ENCODE assay signal across 16 cellular contexts in the genomic region with DNA sequence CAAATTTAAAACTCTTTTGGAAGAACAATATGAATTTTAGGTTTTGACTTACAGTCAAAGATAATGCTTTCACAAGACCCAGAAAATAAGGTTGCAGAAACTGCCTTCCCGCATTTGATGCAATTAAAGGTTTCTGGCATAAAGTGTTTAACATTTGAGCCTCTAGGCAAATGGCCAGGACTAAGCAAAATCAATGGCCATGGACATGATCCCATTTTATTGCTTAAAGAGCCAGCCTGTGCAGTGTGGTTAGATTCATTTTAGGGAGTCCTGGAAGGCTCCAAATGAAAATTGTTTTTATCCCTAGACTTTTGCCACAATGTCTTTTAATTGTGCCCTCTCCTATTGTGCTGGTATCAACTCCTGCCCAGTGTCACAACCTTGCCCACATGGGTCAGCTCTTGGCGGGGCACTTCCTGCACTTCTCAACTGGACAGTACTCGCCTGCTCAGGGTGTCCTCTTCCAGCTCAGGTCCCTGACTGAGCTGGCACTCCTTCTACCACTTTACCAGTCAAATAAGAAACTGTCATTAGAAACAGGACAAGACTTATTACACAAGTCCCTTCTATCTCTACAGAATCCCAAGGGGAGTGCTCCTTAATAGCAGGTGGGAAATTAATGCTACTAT.
DNase-seq lines count a peak whose midpoint lies in the region; ATAC-seq, FAIRE-seq and TF ChIP-seq lines count a peak whose summit lies in the region.
"Had no signal": no experiment of that assay in that cellular context is flagged by ENCODE, and none has a peak within 500 bp of the region (broad histone marks: within the 10 kb centered on the region; RNA-seq: fewer than 3 reads in every experiment).

No MANE protein-coding gene starts in this region.

- in situ Hi-C loops in HepG2 (cut with HindIII; ENCODE audit: extremely low pct_ligation_motif_present, low pct_unique_long_range_greater_than_20kb) = no loop called here

- no peak for FAIRE-seq in HepG2 (lab: Jason Lieb, UNC)
- FAIRE-seq: HTR-8/SVneo had no signal

- DNase-seq in HepG2 (ENCODE audit: low spot score) (no peak), left lobe of liver (ENCODE audit: low spot score) (peak; percentile 72), stromal cell of bone marrow (ENCODE audit: low read depth) (peak; percentile 3), A673 (ENCODE audit: low spot score) (no peak), NOMO-1 (lab: John Stamatoyannopoulos, UW; ENCODE audit: unreplicated experiment in 2 of 2) (no peak), left ventricle myocardium inferior (no peak), NCI-H446 treated with DMSO at 0.1 percent for 48 hours (lab: John Stamatoyannopoulos, UW) (no peak)
- DNase-seq: ACHN; Calu3; CD4-positive, alpha-beta T cell; DMS 273 treated with DMSO at 0.1 percent for 48 hours had no signal

- WGBS in liver = 35% methylated on average over 3 of the region's 3 CpGs
- WGBS in HepG2 (ENCODE audit: low lambda C conversion rate) = 38% methylated on average over 3 of the region's 3 CpGs

- TF ChIP-seq POLR2A in HepG2 (IDR thresholded peaks at IDR 0.05; ENCODE audit: insufficient read depth in 1 of 2, low read depth in 2 of 2, low read length in 2 of 2) = no peak

- TF ChIP-seq EP300 in HepG2 (IDR thresholded peaks at IDR 0.05; ENCODE audit: low read depth in 2 of 2, low read length in 2 of 2) (no peak), HepG2 (CRISPR knock-in tag; IDR thresholded peaks at IDR 0.05; ENCODE audit: borderline replicate concordance) (no peak)

- CTCF ChIA-PET in HepG2 (lab: Yijun Ruan, JAX; ENCODE audit: low intra/inter-chr PET ratio, low total read pairs) = no interaction called here
- CTCF ChIA-PET in A673 (lab: Charles Lee) = no interaction called here

- ATAC-seq in HepG2 = no peak
- peak; percentile 88 for ATAC-seq in left lobe of liver
- ATAC-seq: HCT116 had no signal

- H3K9me3 ChIP-seq in liver (ENCODE audit: control insufficient read depth in 4 of 4, low read length in 3 of 4) = no peaks in the 10 kb centered on the region
- no peaks in the 10 kb centered on the region for H3K9me3 ChIP-seq in HepG2 (ENCODE audit: low read length)
- H3K9me3 ChIP-seq in A673 (ENCODE audit: low read depth, low read length, poor library complexity, severe bottlenecking) = no peaks in the 10 kb centered on the region
- no peaks in the 10 kb centered on the region for H3K9me3 ChIP-seq in left ventricle myocardium inferior (replicated peaks)

- H3K4me2 ChIP-seq in HepG2 (ENCODE audit: low read depth, low read length) = no peak overlapping the region
- H3K4me2 ChIP-seq: BLaER1 treated with 17β-estradiol and CSF1 and Interleukin-3, amounts not matched to agents 10 nM and 100 nM had no signal

- BruUV-seq in HepG2 (replicated peaks; lab: Mats Ljungman, UMichigan) (no TSS peak), A673 (replicated peaks; lab: Mats Ljungman, UMichigan) (no TSS peak)

- POLR2A ChIA-PET in HepG2 (lab: Yijun Ruan, JAX) (no interaction called here), A673 (lab: Charles Lee; ENCODE audit: low non-redundant PET) (no interaction called here)

- TF ChIP-seq CTCF in liver (IDR thresholded peaks at IDR 0.05; ENCODE audit: low read depth, low read length, missing input control) (no peak), HepG2 (CRISPR knock-in tag; IDR thresholded peaks at IDR 0.05) (no peak), A673 (conservative IDR thresholded peaks at IDR 0.05; ENCODE audit: low read depth, low read length) (no peak), left ventricle myocardium inferior (IDR thresholded peaks at IDR 0.05; ENCODE audit: borderline replicate concordance) (no peak)

- H3K27me3 ChIP-seq in liver (ENCODE audit: control insufficient read depth in 4 of 4, insufficient read depth in 4 of 4, low read length in 3 of 4) = no peaks in the 10 kb centered on the region
- no peaks in the 10 kb centered on the region for H3K27me3 ChIP-seq in HepG2 (ENCODE audit: control insufficient read depth in 1 of 2, insufficient read depth in 2 of 2, low read length in 2 of 2)
- no peaks in the 10 kb centered on the region for H3K27me3 ChIP-seq in A673 (replicated peaks; ENCODE audit: insufficient read depth, low read depth, low read length, poor library complexity)
- H3K27me3 ChIP-seq in left ventricle myocardium inferior (ENCODE audit: low read depth) = no peaks in the 10 kb centered on the region
- H3K27me3 ChIP-seq: BLaER1 treated with 17β-estradiol and CSF1 and Interleukin-3, amounts not matched to agents 10 nM and 100 nM had no signal

- H3K79me2 ChIP-seq in HepG2 (ENCODE audit: insufficient read depth, low read length) = no peaks in the 10 kb centered on the region

- H3K4me3 ChIP-seq in liver (ENCODE audit: low read depth in 1 of 3, low read length in 3 of 3) (peak overlapping the region in 1 of 3 donors; percentile 27), HepG2 (replicated peaks in 1 of 3; ENCODE audit: insufficient read depth in 1 of 3, low read depth in 2 of 3, low read length in 3 of 3) (no peak overlapping the region), A673 (ENCODE audit: low read depth, low read length, poor library complexity, severe bottlenecking) (no peak overlapping the region), left ventricle myocardium inferior (no peak overlapping the region)
- H3K4me3 ChIP-seq: BLaER1 treated with 17β-estradiol and CSF1 and Interleukin-3, amounts not matched to agents 10 nM and 100 nM had no signal

- TF ChIP-seq RAD21 in liver (IDR thresholded peaks at IDR 0.05) (peak in 1 of 2 donors; percentile 43), HepG2 (CRISPR knock-in tag; IDR thresholded peaks at IDR 0.05) (no peak)

- no peak overlapping the region for H3K9ac ChIP-seq in liver (ENCODE audit: low read depth in 1 of 2, low read length in 2 of 2)
- H3K9ac ChIP-seq in HepG2 (ENCODE audit: insufficient read depth, low read depth, low read length) = no peak overlapping the region
- H3K9ac ChIP-seq: BLaER1 treated with 17β-estradiol and CSF1 and Interleukin-3, amounts not matched to agents 10 nM and 100 nM had no signal

- no peaks in the 10 kb centered on the region for H4K20me1 ChIP-seq in HepG2 (ENCODE audit: insufficient read depth, low read length)
- H4K20me1 ChIP-seq: BLaER1 treated with 17β-estradiol and CSF1 and Interleukin-3, amounts not matched to agents 10 nM and 100 nM had no signal

- peak overlapping the region; percentile 57 to 72 for H3K27ac ChIP-seq in liver (ENCODE audit: low read depth in 1 of 2, low read length in 2 of 2)
- no peak overlapping the region for H3K27ac ChIP-seq in HepG2 (ENCODE audit: extremely low read length, insufficient read depth, low read length)
- H3K27ac ChIP-seq in A673 (ENCODE audit: low read depth, low read length, poor library complexity, severe bottlenecking) = no peak overlapping the region
- no peak overlapping the region for H3K27ac ChIP-seq in left ventricle myocardium inferior (replicated peaks)
- H3K27ac ChIP-seq: 22Rv1; BLaER1 treated with 17β-estradiol and CSF1 and Interleukin-3, amounts not matched to agents 10 nM and 100 nM had no signal

- H2AFZ ChIP-seq in HepG2 (ENCODE audit: low read length) = no peak overlapping the region

- H3K4me1 ChIP-seq in liver (ENCODE audit: control insufficient read depth in 4 of 4, insufficient read depth in 4 of 4, low read length in 3 of 4) = peaks cover 9 to 37% (median 21%) of the 10 kb centered on the region in 4 donors
- H3K4me1 ChIP-seq in HepG2 (ENCODE audit: insufficient read depth, low read length) = peaks cover 22% of the 10 kb centered on the region
- no peaks in the 10 kb centered on the region for H3K4me1 ChIP-seq in A673 (ENCODE audit: insufficient read depth, low read length, poor library complexity, severe bottlenecking)
- H3K4me1 ChIP-seq in left ventricle myocardium inferior = no peaks in the 10 kb centered on the region
- H3K4me1 ChIP-seq: BLaER1 treated with 17β-estradiol and CSF1 and Interleukin-3, amounts not matched to agents 10 nM and 100 nM had no signal

- no peaks in the 10 kb centered on the region for H3K36me3 ChIP-seq in liver (ENCODE audit: control insufficient read depth in 4 of 4, insufficient read depth in 3 of 4, low read depth in 1 of 4, low read length in 3 of 4)
- H3K36me3 ChIP-seq in HepG2 (replicated peaks in 1 of 2; ENCODE audit: control insufficient read depth in 1 of 2, insufficient read depth in 2 of 2, low read length in 2 of 2) = no peaks in the 10 kb centered on the region
- no peaks in the 10 kb centered on the region for H3K36me3 ChIP-seq in A673 (ENCODE audit: insufficient read depth, low read length, poor library complexity, severe bottlenecking)
- H3K36me3 ChIP-seq in left ventricle myocardium inferior = no peaks in the 10 kb centered on the region
- H3K36me3 ChIP-seq: BLaER1 treated with 17β-estradiol and CSF1 and Interleukin-3, amounts not matched to agents 10 nM and 100 nM had no signal

- intact Hi-C loops in HepG2 (cut with micrococcal nuclease; ENCODE audit: unreplicated experiment) (no loop called here), A673 (cut with micrococcal nuclease; ENCODE audit: unreplicated experiment) (no loop called here), left ventricle myocardium inferior (cut with micrococcal nuclease) (no loop called here)

TF ChIP-seq in liver, 16 proteins besides CTCF, POLR2A, EP300 and RAD21 (continues in another document):
- TF ChIP-seq TAF1 (conservative IDR thresholded peaks at IDR 0.05) (no peak), YY1 (IDR thresholded peaks at IDR 0.05) (peak; percentile 91), FOXA1 (IDR thresholded peaks at IDR 0.05) (no peak), RXRA (IDR thresholded peaks at IDR 0.05) (peak in 1 of 2 donors; percentile 47), FOXA2 (IDR thresholded peaks at IDR 0.05) (no peak)

TF ChIP-seq in HepG2, 621 proteins besides CTCF, POLR2A, EP300 and RAD21 (continues in another document):
- TF ChIP-seq RORA (CRISPR knock-in tag; IDR thresholded peaks at IDR 0.05) (no peak), SCMH1 (CRISPR knock-in tag; IDR thresholded peaks at IDR 0.05; ENCODE audit: borderline replicate concordance) (no peak), SMC3 (IDR thresholded peaks at IDR 0.05; ENCODE audit: low read length) (no peak), FOXJ3 (CRISPR knock-in tag; IDR thresholded peaks at IDR 0.05; ENCODE audit: borderline replicate concordance) (no peak), MBD4 (IDR thresholded peaks at IDR 0.05; ENCODE audit: borderline replicate concordance, low read length) (no peak), XRCC5 (optimal IDR thresholded peaks at IDR 0.05; ENCODE audit: low read length) (no peak), ZNF136 (CRISPR knock-in tag; IDR thresholded peaks at IDR 0.05; ENCODE audit: low read depth) (no peak), CBX5 (CRISPR knock-in tag; IDR thresholded peaks at IDR 0.05; ENCODE audit: borderline replicate concordance) (no peak)
- TF ChIP-seq, protein P1, sequence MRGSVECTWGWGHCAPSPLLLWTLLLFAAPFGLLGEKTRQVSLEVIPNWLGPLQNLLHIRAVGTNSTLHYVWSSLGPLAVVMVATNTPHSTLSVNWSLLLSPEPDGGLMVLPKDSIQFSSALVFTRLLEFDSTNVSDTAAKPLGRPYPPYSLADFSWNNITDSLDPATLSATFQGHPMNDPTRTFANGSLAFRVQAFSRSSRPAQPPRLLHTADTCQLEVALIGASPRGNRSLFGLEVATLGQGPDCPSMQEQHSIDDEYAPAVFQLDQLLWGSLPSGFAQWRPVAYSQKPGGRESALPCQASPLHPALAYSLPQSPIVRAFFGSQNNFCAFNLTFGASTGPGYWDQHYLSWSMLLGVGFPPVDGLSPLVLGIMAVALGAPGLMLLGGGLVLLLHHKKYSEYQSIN (CRISPR knock-in tag; IDR thresholded peaks at IDR 0.05; ENCODE audit: borderline replicate concordance) = no peak

Comparison
In these comparisons a context has a peak if more than half of its experiments do, and no peak if none do; other contexts are left out.
1. H3K27ac ChIP-seq: peak in liver (2 of 2); none in HepG2 (single experiment), A673 (single experiment) and left ventricle myocardium inferior (single experiment).
2. DNase-seq: peak in left lobe of liver (single experiment) and stromal cell of bone marrow (single experiment); none in HepG2 (single experiment), A673 (single experiment), NOMO-1 (0 of 2), left ventricle myocardium inferior (single experiment) and NCI-H446 treated with DMSO at 0.1 percent for 48 hours (single experiment).